In genomic region chr14:77303417-77304156, GRCh38 we compare ENCODE assay signal across 8 cellular contexts. TPM values are rescaled to one million over a fixed set of nuclear protein-coding genes. Genes with fewer than 3 reads are reported as not detected.
A peak's percentile ranks its signal among the peaks of the same experiment; 100 is the strongest.
DNase-seq lines count a peak whose midpoint lies in the region; ATAC-seq lines count a peak whose summit lies in the region.

No MANE protein-coding gene starts in this region.

- DNase-seq in EH (ENCODE audit: low read depth) (peak; percentile 95), SK-MEL-5 (ENCODE audit: low read depth, low spot score) (peak; percentile 87), epidermal melanocyte (ENCODE audit: insufficient read length, low spot score) (peak; percentile 57), putamen (ENCODE audit: low spot score) (peak; percentile 66), cortex of kidney (lab: John Stamatoyannopoulos, UW) (no peak)
- no peak for DNase-seq in activated effector memory CD4-positive, alpha-beta T cell treated with anti-CD3 and anti-CD28 coated beads, Interleukin-2, amount 50 U/mL, for 16 hours

- in situ Hi-C loops in SK-MEL-5 (cut with HindIII; ENCODE audit: low pct_unique_long_range_greater_than_20kb, low sequenced_read_pairs): no loop called here

- peak; percentile 67 for ATAC-seq in HG02938 (IDR thresholded peaks at IDR 0.05; ENCODE audit: unreplicated experiment)
- ATAC-seq in GM19023 (IDR thresholded peaks at IDR 0.05; ENCODE audit: unreplicated experiment): no peak

RNA-seq across cellular contexts. Expression of gene POMT2, which starts 17.1 kb away (rescaled TPM):
- 22.2 and 23.8 TPM in 2 replicates for total RNA-seq in SK-MEL-5 (2014; rRNA removed; shearing (Covaris generic))
- polyA plus RNA-seq in SK-MEL-5 (2015; cell fraction: cytosol; rRNA removed): 23.4 and 31.7 TPM in 2 replicates
- 284 and 333 TPM in 2 replicates for polyA plus RNA-seq in SK-MEL-5 (2015; cell fraction: nucleus; rRNA removed)

RNA-seq across cellular contexts. Expression of gene GSTZ1, which starts 17.2 kb away (rescaled TPM):
- total RNA-seq in SK-MEL-5 (2014; rRNA removed; shearing (Covaris generic)): 51.3 and 67.4 TPM in 2 replicates
- 62.3 and 64.6 TPM in 2 replicates for polyA plus RNA-seq in SK-MEL-5 (2015; cell fraction: cytosol; rRNA removed)
- polyA plus RNA-seq in SK-MEL-5 (2015; cell fraction: nucleus; rRNA removed): 41.6 and 43.5 TPM in 2 replicates

RNA-seq across cellular contexts. Expression of gene NGB, which starts 32.6 kb away (rescaled TPM):
- total RNA-seq in SK-MEL-5 (2014; rRNA removed; shearing (Covaris generic)): not detected in 2 replicates
- polyA plus RNA-seq in SK-MEL-5 (2015; cell fraction: cytosol; rRNA removed): 0.11 TPM in 1 of 2 replicates, not detected in the other
- polyA plus RNA-seq in SK-MEL-5 (2015; cell fraction: nucleus; rRNA removed): not detected in 2 replicates

Comparison
In these comparisons a context has a peak if more than half of its experiments do, and no peak if none do; other contexts are left out.
1. DNase-seq: peak in EH (single experiment), SK-MEL-5 (single experiment), epidermal melanocyte (single experiment) and putamen (single experiment); none in cortex of kidney (single experiment) and activated effector memory CD4-positive, alpha-beta T cell treated with anti-CD3 and anti-CD28 coated beads, Interleukin-2, amount 50 U/mL, for 16 hours (single experiment).